18 cellular contexts compared by ENCODE assay signal in genomic region chr3:24158756-24159155, GRCh38.
"Had no signal": no experiment of that assay in that cellular context is flagged by ENCODE, and none has a peak within 500 bp of the region (broad histone marks: within the 10 kb centered on the region; RNA-seq: fewer than 3 reads in every experiment).

No MANE protein-coding gene starts in this region.

- H3K27me3 Mint-ChIP-seq: progenitor cell of endocrine pancreas had no signal

- H3K27ac ChIP-seq: gastrocnemius medialis, heart left ventricle, left ventricle myocardium inferior, tibial nerve, vagina had no signal

- H3K36me3 Mint-ChIP-seq: activated naive CD4-positive, alpha-beta T cell treated with anti-CD3 and anti-CD28 coated beads, Interleukin-2, amount 50 U/mL, for 24 hours had no signal

- DNase-seq: activated B cell treated with CpG ODN at 0.5 μM for 24 hours; activated CD4-positive, alpha-beta T cell treated with anti-CD3 and anti-CD28 coated beads for 48 hours; activated CD8-positive, alpha-beta T cell treated with anti-CD3 and anti-CD28 coated beads for 36 hours; activated effector memory CD4-positive, alpha-beta T cell treated with Interleukin-2 at 50 U/mL for 16 hours; activated T-cell treated with anti-CD3 and anti-CD28 coated beads, Interleukin-2, amount 50 U/mL, for 24 hours; effector CD8-positive, alpha-beta T cell; gastrocnemius medialis; heart left ventricle; left ventricle myocardium inferior; mammary epithelial cell; stimulated activated naive CD4-positive, alpha-beta T cell treated with Interleukin-2 at 50 U/mL for 16 hours had no signal

- H3K27ac Mint-ChIP-seq: activated B cell treated with CpG ODN at 0.5 μM for 24 hours; activated CD8-positive, alpha-beta T cell treated with anti-CD3 and anti-CD28 coated beads for 36 hours; activated naive CD4-positive, alpha-beta T cell treated with anti-CD3 and anti-CD28 coated beads, Interleukin-2, amount 50 U/mL, for 24 hours; activated T-cell treated with anti-CD3 and anti-CD28 coated beads, Interleukin-2, amount 50 U/mL, for 24 hours; dendritic cell treated with granulocyte-macrophage colony-stimulating factor and Interleukin-4, amounts not matched to agents 40 ng/mL and 50 ng/mL, for 4 days; progenitor cell of endocrine pancreas had no signal

- H3K9me3 Mint-ChIP-seq: activated B cell treated with CpG ODN at 0.5 μM for 24 hours; activated CD8-positive, alpha-beta T cell treated with anti-CD3 and anti-CD28 coated beads for 36 hours; activated naive CD4-positive, alpha-beta T cell treated with anti-CD3 and anti-CD28 coated beads, Interleukin-2, amount 50 U/mL, for 24 hours; activated T-cell treated with anti-CD3 and anti-CD28 coated beads, Interleukin-2, amount 50 U/mL, for 24 hours; dendritic cell treated with granulocyte-macrophage colony-stimulating factor and Interleukin-4, amounts not matched to agents 40 ng/mL and 50 ng/mL, for 4 days; neural crest cell had no signal

- H3K4me1 Mint-ChIP-seq: activated naive CD4-positive, alpha-beta T cell treated with anti-CD3 and anti-CD28 coated beads, Interleukin-2, amount 50 U/mL, for 24 hours had no signal

- ATAC-seq: activated CD8-positive, alpha-beta T cell treated with anti-CD3 and anti-CD28 coated beads for 36 hours; esophagus mucosa; gastrocnemius medialis; heart left ventricle had no signal

- H3K4me3 ChIP-seq: gastrocnemius medialis, heart left ventricle, left ventricle myocardium inferior, tibial nerve, vagina had no signal

- H3K36me3 ChIP-seq: gastrocnemius medialis, heart left ventricle, left ventricle myocardium inferior, tibial nerve, vagina had no signal

- H3K4me1 ChIP-seq: vagina had no signal

- H3K4me3 Mint-ChIP-seq: activated B cell treated with CpG ODN at 0.5 μM for 24 hours; activated CD8-positive, alpha-beta T cell treated with anti-CD3 and anti-CD28 coated beads for 36 hours; activated naive CD4-positive, alpha-beta T cell treated with anti-CD3 and anti-CD28 coated beads, Interleukin-2, amount 50 U/mL, for 24 hours; activated T-cell treated with anti-CD3 and anti-CD28 coated beads, Interleukin-2, amount 50 U/mL, for 24 hours; dendritic cell treated with granulocyte-macrophage colony-stimulating factor and Interleukin-4, amounts not matched to agents 40 ng/mL and 50 ng/mL, for 4 days; neural crest cell had no signal

- H3K27me3 ChIP-seq: gastrocnemius medialis, heart left ventricle, tibial nerve, vagina had no signal

- H3K9me3 ChIP-seq: gastrocnemius medialis, heart left ventricle, left ventricle myocardium inferior, tibial nerve, vagina had no signal
